In genomic region chr1:182956708-182957365, GRCh38 we compare ENCODE assay signal across 3 cellular contexts.
A peak's percentile ranks its signal among the peaks of the same experiment; 100 is the strongest.
TF ChIP-seq lines count a peak whose summit lies in the region.

No MANE protein-coding gene starts in this region.

TF ChIP-seq in A549, 52 proteins besides CTCF, POLR2A, EP300 and RAD21:
- TF ChIP-seq POLR2AphosphoS2 (conservative IDR thresholded peaks at IDR 0.05; ENCODE audit: low read length) (no peak), HOXB13 (CRISPR knock-in tag; IDR thresholded peaks at IDR 0.05; ENCODE audit: low read depth) (no peak), CEBPB (IDR thresholded peaks at IDR 0.05) (no peak), MAFK (IDR thresholded peaks at IDR 0.05; ENCODE audit: partially characterized antibody) (peak; percentile 21)

TF ChIP-seq in HEK293, 187 proteins besides CTCF, POLR2A, EP300 and RAD21:
- TF ChIP-seq ZNF146 (tag by site-specific recombination; IDR thresholded peaks at IDR 0.05) (peak; percentile 87), ZNF626 (tag by site-specific recombination; IDR thresholded peaks at IDR 0.05) (no peak), KLF7 (tag by site-specific recombination; IDR thresholded peaks at IDR 0.05; ENCODE audit: borderline replicate concordance) (no peak)
TF ChIP-seq in HEK293: peak in this region for 1.

TF ChIP-seq in H1, 55 proteins besides CTCF, POLR2A, EP300 and RAD21:
- TF ChIP-seq KDM4A (IDR thresholded peaks at IDR 0.05; ENCODE audit: low read depth, low read length, severe bottlenecking): no peak
- peak in 1 of 2 experiments; percentile 76; a peak in 1 of 4 replicates for TF ChIP-seq HDAC2 (IDR thresholded peaks at IDR 0.05; ENCODE audit: borderline replicate concordance in 1 of 2, low read depth in 2 of 2, low read length in 2 of 2)
- TF ChIP-seq CHD1 (IDR thresholded peaks at IDR 0.05; ENCODE audit: low read depth, low read length): no peak
- no peak for TF ChIP-seq PHF8 (conservative IDR thresholded peaks at IDR 0.05; ENCODE audit: low read depth, low read length)
- TF ChIP-seq KDM1A (IDR thresholded peaks at IDR 0.05; ENCODE audit: borderline replicate concordance, low read length): peak; percentile 66; the same call in 1 of the 2 replicates
- no peak for TF ChIP-seq ATF2 (IDR thresholded peaks at IDR 0.05; ENCODE audit: low read length)
TF ChIP-seq in H1: peak in this region for 2.
